11 cellular contexts compared by ENCODE assay signal in genomic region chr2:38535404-38535744, GRCh38.
A peak's percentile ranks its signal among the peaks of the same experiment; 100 is the strongest.
DNase-seq lines count a peak whose midpoint lies in the region; FAIRE-seq and TF ChIP-seq lines count a peak whose summit lies in the region.
"Had no signal": no experiment of that assay in that cellular context is flagged by ENCODE, and none has a peak within 500 bp of the region (broad histone marks: within the 10 kb centered on the region; RNA-seq: fewer than 3 reads in every experiment).

No MANE protein-coding gene starts in this region.

- POLR2A ChIA-PET in OCI-LY7 (lab: Charles Lee), result interaction anchor here (0.6 kb wide), 2 partner anchors 136 to 526 kb away, joined by 3 read pairs; no protein-coding TSS in a partner anchor

- H4K20me1 ChIP-seq in OCI-LY7 (ENCODE audit: insufficient read depth, low read length) (no peaks in the 10 kb centered on the region), osteoblast (ENCODE audit: insufficient read depth, low read length) (no peaks in the 10 kb centered on the region)
- H4K20me1 ChIP-seq: BLaER1 treated with 17β-estradiol and CSF1 and Interleukin-3, amounts not matched to agents 10 nM and 100 nM had no signal

- H3K36me3 Mint-ChIP-seq in CD14-positive monocyte, result no peaks in the 10 kb centered on the region

- no peaks in the 10 kb centered on the region for H3K9me3 Mint-ChIP-seq in CD14-positive monocyte

- TF ChIP-seq CTCF in CD14-positive monocyte (IDR thresholded peaks at IDR 0.05) (no peak), OCI-LY7 (conservative IDR thresholded peaks at IDR 0.05; ENCODE audit: low read length) (no peak), esophagus squamous epithelium (IDR thresholded peaks at IDR 0.05) (no peak), osteoblast (IDR thresholded peaks at IDR 0.05; ENCODE audit: extremely low read depth, low read depth, low read length) (no peak), kidney (IDR thresholded peaks at IDR 0.05; ENCODE audit: borderline replicate concordance, extremely low read depth, insufficient read depth) (no peak)

- peaks cover 14% of the 10 kb centered on the region for H3K4me1 Mint-ChIP-seq in CD14-positive monocyte

- DNase-seq in CD14-positive monocyte (ENCODE audit: low spot score), result no peak
- no peak for DNase-seq in OCI-LY7 (ENCODE audit: low spot score)
- no peak for DNase-seq in esophagus squamous epithelium (lab: John Stamatoyannopoulos, UW)
- no peak for DNase-seq in osteoblast (ENCODE audit: insufficient read length, low spot score, missing footprints)
- no peak for DNase-seq in nucleus accumbens (lab: John Stamatoyannopoulos, UW)
- no peak for DNase-seq in A172 (ENCODE audit: low spot score)
- no peak for DNase-seq in H54 (ENCODE audit: insufficient read length, low spot score)
- no peak for DNase-seq in kidney
- DNase-seq: cortex of kidney had no signal

- H3K4me3 ChIP-seq in OCI-LY7 (ENCODE audit: low read depth, low read length, poor library complexity, severe bottlenecking) (no peak overlapping the region), esophagus squamous epithelium (peak overlapping the region in 2 of 4 donors; percentile 56 to 72), osteoblast (ENCODE audit: insufficient read depth, low read length) (peak overlapping the region; percentile 77), kidney (ENCODE audit: low read length in 2 of 2) (no peak overlapping the region)

- H3K9me2 ChIP-seq in OCI-LY7 (ENCODE audit: insufficient read depth, low read length), result no peaks in the 10 kb centered on the region

- no peaks in the 10 kb centered on the region for H3K9me3 ChIP-seq in OCI-LY7 (ENCODE audit: low read length)
- H3K9me3 ChIP-seq in esophagus squamous epithelium, result no peaks in the 10 kb centered on the region
- H3K9me3 ChIP-seq in osteoblast (ENCODE audit: low read depth, low read length), result no peaks in the 10 kb centered on the region
- H3K9me3 ChIP-seq in kidney (ENCODE audit: control insufficient read depth in 1 of 2, low read length in 2 of 2), result no peaks in the 10 kb centered on the region
- H3K9me3 ChIP-seq: heart right ventricle had no signal

- H3K27me3 ChIP-seq in esophagus squamous epithelium, result peaks cover 0 to 7% (median 0%) of the 10 kb centered on the region in 4 donors
- H3K27me3 ChIP-seq in osteoblast (ENCODE audit: insufficient read depth, low read length), result peaks cover 13% of the 10 kb centered on the region

- no peak for FAIRE-seq in H54 (lab: Jason Lieb, UNC)
- no peak for FAIRE-seq in kidney (lab: Jason Lieb, UNC)

- H3K4me1 ChIP-seq in OCI-LY7 (ENCODE audit: insufficient read depth, low read length, poor library complexity, severe bottlenecking), result peaks cover 48% of the 10 kb centered on the region
- peaks cover 5 to 24% (median 5%) of the 10 kb centered on the region in 3 donors for H3K4me1 ChIP-seq in esophagus squamous epithelium
- H3K4me1 ChIP-seq in osteoblast (ENCODE audit: insufficient read depth, low read length), result peaks cover 4% of the 10 kb centered on the region
- no peaks in the 10 kb centered on the region for H3K4me1 ChIP-seq in kidney (ENCODE audit: control insufficient read depth in 1 of 2, insufficient read depth in 1 of 2, low read depth in 1 of 2, low read length in 2 of 2)

- no TSS peak for BruUV-seq in OCI-LY7 (replicated peaks; lab: Mats Ljungman, UMichigan)

- no peak overlapping the region for H3K27ac Mint-ChIP-seq in CD14-positive monocyte

- no peaks in the 10 kb centered on the region for H3K79me2 ChIP-seq in OCI-LY7 (ENCODE audit: insufficient read depth, low read depth, low read length)
- H3K79me2 ChIP-seq in osteoblast (ENCODE audit: insufficient read depth, low read length), result no peaks in the 10 kb centered on the region

- CTCF ChIA-PET in OCI-LY7 (lab: Charles Lee; ENCODE audit: unreplicated experiment), result no interaction called here

- 59 to 67% methylated on average over 1 to 5 of the region's 11 CpGs for WGBS in esophagus squamous epithelium, 2 donors

- intact Hi-C loops in CD14-positive monocyte (cut with micrococcal nuclease) (no loop called here), OCI-LY7 (cut with micrococcal nuclease; ENCODE audit: unreplicated experiment) (loop anchor here (5.0 kb wide), 1 partner anchor 207 kb away; no protein-coding TSS in a partner anchor), esophagus squamous epithelium (cut with DNase I) (no loop called here), kidney (cut with DNase I) (no loop called here)

- peak overlapping the region; percentile 86; the same call in 1 of the 2 replicates for H2AFZ ChIP-seq in OCI-LY7 (ENCODE audit: low read length)
- H2AFZ ChIP-seq in osteoblast (ENCODE audit: low read length), result no peak overlapping the region

- H3K27ac ChIP-seq in OCI-LY7 (ENCODE audit: low read depth, low read length, poor library complexity, severe bottlenecking), result no peak overlapping the region
- H3K27ac ChIP-seq in esophagus squamous epithelium, result peak overlapping the region in 3 of 4 donors; percentile 64 to 74 (median 65)
- H3K27ac ChIP-seq in osteoblast (ENCODE audit: low read depth, low read length), result no peak overlapping the region
- no peak overlapping the region for H3K27ac ChIP-seq in kidney (ENCODE audit: low read depth in 2 of 2, low read length in 2 of 2)
- H3K27ac ChIP-seq: BLaER1 treated with 17β-estradiol and CSF1 and Interleukin-3, amounts not matched to agents 10 nM and 100 nM had no signal

- 0 out of 2 replicates have a peak overlapping the region, but pooled peaks have one; percentile 74 for H3K4me2 ChIP-seq in OCI-LY7 (ENCODE audit: low read length)
- H3K4me2 ChIP-seq in osteoblast (ENCODE audit: insufficient read depth, low read length), result peak overlapping the region; percentile 97

- H3K4me3 Mint-ChIP-seq in CD14-positive monocyte, result peak overlapping the region; percentile 73 to 86

- H3K27me3 Mint-ChIP-seq in CD14-positive monocyte (ENCODE audit: low read depth in 3 of 3), result peaks cover 12 to 43% (median 18%) of the 10 kb centered on the region in 3 donors

- TF ChIP-seq POLR2A in esophagus squamous epithelium (IDR thresholded peaks at IDR 0.05), result no peak
- TF ChIP-seq POLR2A in H54 (IDR thresholded peaks at IDR 0.05; ENCODE audit: low read depth, low read length), result no peak

- no peaks in the 10 kb centered on the region for H3K36me3 ChIP-seq in OCI-LY7 (ENCODE audit: insufficient read depth, low read length)
- H3K36me3 ChIP-seq in esophagus squamous epithelium, result no peaks in the 10 kb centered on the region
- no peaks in the 10 kb centered on the region for H3K36me3 ChIP-seq in osteoblast (ENCODE audit: insufficient read depth, low read length)
- no peaks in the 10 kb centered on the region for H3K36me3 ChIP-seq in kidney (ENCODE audit: control insufficient read depth in 1 of 2, insufficient read depth in 2 of 2, low read length in 2 of 2)
- H3K36me3 ChIP-seq: BLaER1 treated with 17β-estradiol and CSF1 and Interleukin-3, amounts not matched to agents 10 nM and 100 nM; heart right ventricle had no signal

- H3K9ac ChIP-seq in kidney (ENCODE audit: low read length in 2 of 2), result no peak overlapping the region

Comparison
In these comparisons a context has a peak if more than half of its experiments do, and no peak if none do; other contexts are left out.
1. H3K27ac ChIP-seq: peak in esophagus squamous epithelium (3 of 4); none in OCI-LY7 (single experiment), osteoblast (single experiment) and kidney (0 of 2).